10 cellular contexts compared by ENCODE assay signal in genomic region chr19:55408320-55408836, GRCh38. TPM values are rescaled to one million over a fixed set of nuclear protein-coding genes. Genes with fewer than 3 reads are reported as not detected.
DNase-seq lines count a peak whose midpoint lies in the region; ATAC-seq and TF ChIP-seq lines count a peak whose summit lies in the region.
"Had no signal": no experiment of that assay in that cellular context is flagged by ENCODE, and none has a peak within 500 bp of the region (broad histone marks: within the 10 kb centered on the region; RNA-seq: fewer than 3 reads in every experiment).

No MANE protein-coding gene starts in this region.

- H3K9me3 ChIP-seq in left ventricle myocardium inferior (replicated peaks): no peaks in the 10 kb centered on the region
- H3K9me3 ChIP-seq in mesenchymal stem cell (ENCODE audit: control insufficient read depth, low read length): no peaks in the 10 kb centered on the region
- no peaks in the 10 kb centered on the region for H3K9me3 ChIP-seq in uterus

- TF ChIP-seq POLR2A in uterus (IDR thresholded peaks at IDR 0.05): no peak

- H2BK15ac ChIP-seq in mesenchymal stem cell (ENCODE audit: low read depth, poor library complexity, severe bottlenecking): no peak overlapping the region

- H3K4me1 ChIP-seq in left ventricle myocardium inferior (peaks cover 21% of the 10 kb centered on the region), mesenchymal stem cell (ENCODE audit: control insufficient read depth, insufficient read depth, low read depth, low read length) (peaks cover 16% of the 10 kb centered on the region), uterus (peaks cover 0 to 7% of the 10 kb centered on the region in 2 donors)

- H3K14ac ChIP-seq in mesenchymal stem cell (ENCODE audit: low read length in 2 of 2): peak overlapping the region in 1 of 2 experiments; percentile 68

- ATAC-seq in left cardiac atrium (no peak), GM19395 (IDR thresholded peaks at IDR 0.05; ENCODE audit: unreplicated experiment) (no peak), HG03565 (IDR thresholded peaks at IDR 0.05; ENCODE audit: unreplicated experiment) (no peak), HG03432 (IDR thresholded peaks at IDR 0.05; ENCODE audit: unreplicated experiment) (no peak)

- WGBS in mesenchymal stem cell: 31% methylated on average over 21 of the region's 21 CpGs

- TF ChIP-seq CTCF in left ventricle myocardium inferior (IDR thresholded peaks at IDR 0.05; ENCODE audit: borderline replicate concordance) (no peak), astrocyte of the spinal cord (IDR thresholded peaks at IDR 0.05; ENCODE audit: low read depth, low read length) (no peak), uterus (IDR thresholded peaks at IDR 0.05) (peak in 1 of 4 experiments; percentile 6)

- peaks cover 15% of the 10 kb centered on the region for H3K36me3 ChIP-seq in left ventricle myocardium inferior
- peaks cover 23 to 27% of the 10 kb centered on the region in 2 experiments for H3K36me3 ChIP-seq in mesenchymal stem cell (ENCODE audit: control insufficient read depth in 1 of 2, insufficient read depth in 2 of 2, low read depth in 1 of 2, low read length in 2 of 2)
- H3K36me3 ChIP-seq in uterus: no peaks in the 10 kb centered on the region

- H3K27me3 ChIP-seq in left ventricle myocardium inferior (ENCODE audit: low read depth) (no peaks in the 10 kb centered on the region), mesenchymal stem cell (ENCODE audit: control insufficient read depth in 1 of 2, insufficient read depth in 1 of 2, low read length in 2 of 2) (no peaks in the 10 kb centered on the region), uterus (no peaks in the 10 kb centered on the region)

- peak overlapping the region; percentile 95 for H3K9ac ChIP-seq in mesenchymal stem cell (ENCODE audit: low read length)

- no peak overlapping the region for H3K23ac ChIP-seq in mesenchymal stem cell (ENCODE audit: low read length in 2 of 2)

- in situ Hi-C loops in astrocyte of the spinal cord (cut with HindIII; ENCODE audit: low sequenced_read_pairs): no loop called here

- DNase-seq in left ventricle myocardium inferior: no peak
- DNase-seq in left cardiac atrium: no peak
- no peak for DNase-seq in astrocyte of the spinal cord (ENCODE audit: low read depth, low spot score)
- no peak for DNase-seq in mesenchymal stem cell
- no peak for DNase-seq in uterus

- peak overlapping the region; percentile 100 for H4K8ac ChIP-seq in mesenchymal stem cell (ENCODE audit: low read length)

- H2AFZ ChIP-seq in mesenchymal stem cell (ENCODE audit: low read depth, low read length): peak overlapping the region; percentile 72

- peak overlapping the region; percentile 99 for H4K91ac ChIP-seq in mesenchymal stem cell (ENCODE audit: low read length)

- H2AK5ac ChIP-seq in mesenchymal stem cell (ENCODE audit: low read length, severe bottlenecking): peak overlapping the region; percentile 38

- peak overlapping the region; percentile 93 to 98 for H3K18ac ChIP-seq in mesenchymal stem cell (ENCODE audit: low read depth in 1 of 2, low read length in 2 of 2)

- H2BK12ac ChIP-seq in mesenchymal stem cell (ENCODE audit: low read length in 2 of 2): peak overlapping the region; percentile 1 to 23

- H2BK120ac ChIP-seq in mesenchymal stem cell (ENCODE audit: low read depth, low read length): no peak overlapping the region

- no peak overlapping the region for H2BK5ac ChIP-seq in mesenchymal stem cell (ENCODE audit: low read depth, low read length, poor library complexity, severe bottlenecking)

- H3K4ac ChIP-seq in mesenchymal stem cell (ENCODE audit: low read depth in 1 of 2, low read length in 2 of 2): peak overlapping the region; percentile 69 to 80

- H3K79me1 ChIP-seq in mesenchymal stem cell (replicated peaks; ENCODE audit: low read length, poor library complexity, severe bottlenecking): no peaks in the 10 kb centered on the region

- peak overlapping the region; percentile 59 for H3K4me2 ChIP-seq in mesenchymal stem cell (ENCODE audit: low read length, poor library complexity, severe bottlenecking)

- H3K27ac ChIP-seq in left ventricle myocardium inferior (replicated peaks): peak overlapping the region; percentile 97
- H3K27ac ChIP-seq in mesenchymal stem cell (ENCODE audit: low read length, poor library complexity, severe bottlenecking): peak overlapping the region; percentile 91
- peak overlapping the region; percentile 95 to 98 for H3K27ac ChIP-seq in uterus

- H3K4me3 ChIP-seq in left ventricle myocardium inferior: peak overlapping the region; percentile 98
- peak overlapping the region; percentile 36 for H3K4me3 ChIP-seq in astrocyte of the spinal cord (ENCODE audit: low read depth, low read length)
- H3K4me3 ChIP-seq in mesenchymal stem cell (ENCODE audit: insufficient read depth in 1 of 2, low read depth in 1 of 2, low read length in 2 of 2): peak overlapping the region; percentile 9 to 80
- peak overlapping the region; percentile 29 to 90 for H3K4me3 ChIP-seq in uterus

- intact Hi-C loops in left ventricle myocardium inferior (cut with micrococcal nuclease) (no loop called here), left cardiac atrium (cut with DNase I) (no loop called here), uterus (cut with DNase I; ENCODE audit: low total_unique reads) (no loop called here)

RNA-seq across cellular contexts. Expression of gene UBE2S, which starts 0.8 kb away (rescaled TPM):
- total RNA-seq in left ventricle myocardium inferior (33.2 TPM), left cardiac atrium (10 to 100 TPM; 18.1 to 29.9 TPM), uterus (100 to 1,000 TPM in 1 of 4 donors, 10 to 100 TPM in 2, 1 to 10 TPM in 1; 3.2 to 141 (median 21.5) TPM)
- polyA plus RNA-seq in mesenchymal stem cell (2013, experiment 1 of 2): 46.0 TPM
- 46.4 TPM for polyA plus RNA-seq in mesenchymal stem cell (2013, experiment 2 of 2)

RNA-seq across cellular contexts. Expression of gene RPL28, which starts 22.6 kb away (rescaled TPM):
- total RNA-seq in left ventricle myocardium inferior: 559 TPM
- 100 to 1,000 TPM; 789 to 866 TPM for total RNA-seq in left cardiac atrium
- 3,020 TPM for polyA plus RNA-seq in mesenchymal stem cell (2013, experiment 1 of 2)
- polyA plus RNA-seq in mesenchymal stem cell (2013, experiment 2 of 2): 2,919 TPM
- total RNA-seq in uterus: 1,000 to 10,000 TPM in 1 of 4 donors, 100 to 1,000 TPM in 2, 10 to 100 TPM in 1; 20.7 to 1,084 (median 431) TPM

RNA-seq across cellular contexts. Expression of gene TMEM238, which starts 24.3 kb away (rescaled TPM):
- 0.69 TPM for total RNA-seq in left ventricle myocardium inferior
- total RNA-seq in left cardiac atrium: under 1 TPM; 0.84 to 0.97 TPM
- 0.18 TPM for polyA plus RNA-seq in mesenchymal stem cell (2013, experiment 1 of 2)
- 0.10 TPM for polyA plus RNA-seq in mesenchymal stem cell (2013, experiment 2 of 2)
- 1 to 10 TPM in 1 of 4 donors, under 1 TPM in 1, not detected in 2; 0.83 to 2.3 TPM for total RNA-seq in uterus
- total RNA-seq: RPMI7951 had no signal

RNA-seq across cellular contexts. Expression of gene TMEM190, which starts 31.8 kb away (rescaled TPM):
- total RNA-seq in left ventricle myocardium inferior: not detected
- not detected for total RNA-seq in left cardiac atrium
- polyA plus RNA-seq in mesenchymal stem cell (2013, experiment 1 of 2): 0.26 TPM
- 0.08 TPM for polyA plus RNA-seq in mesenchymal stem cell (2013, experiment 2 of 2)
- 1 to 10 TPM in 1 of 4 donors, not detected in 3; 1.1 TPM for total RNA-seq in uterus
- total RNA-seq: pulmonary artery endothelial cell, RPMI7951 had no signal

RNA-seq across cellular contexts. Expression of gene SHISA7, which starts 34.7 kb away (rescaled TPM):
- total RNA-seq in left ventricle myocardium inferior (not detected), left cardiac atrium (not detected), uterus (not detected)
- polyA plus RNA-seq in mesenchymal stem cell (2013, experiment 1 of 2): not detected
- under 0.01 TPM for polyA plus RNA-seq in mesenchymal stem cell (2013, experiment 2 of 2)
- total RNA-seq: pulmonary artery endothelial cell had no signal

Comparison
In these comparisons a context has a peak if more than half of its experiments do, and no peak if none do; other contexts are left out.
1. H3K4me3 ChIP-seq: peak in every context shown above with its lines; median percentile 98 in left ventricle myocardium inferior; 60 in uterus; 44 in mesenchymal stem cell; 36 in astrocyte of the spinal cord.